ENCODE assay signal across 12 cellular contexts in the genomic region with DNA sequence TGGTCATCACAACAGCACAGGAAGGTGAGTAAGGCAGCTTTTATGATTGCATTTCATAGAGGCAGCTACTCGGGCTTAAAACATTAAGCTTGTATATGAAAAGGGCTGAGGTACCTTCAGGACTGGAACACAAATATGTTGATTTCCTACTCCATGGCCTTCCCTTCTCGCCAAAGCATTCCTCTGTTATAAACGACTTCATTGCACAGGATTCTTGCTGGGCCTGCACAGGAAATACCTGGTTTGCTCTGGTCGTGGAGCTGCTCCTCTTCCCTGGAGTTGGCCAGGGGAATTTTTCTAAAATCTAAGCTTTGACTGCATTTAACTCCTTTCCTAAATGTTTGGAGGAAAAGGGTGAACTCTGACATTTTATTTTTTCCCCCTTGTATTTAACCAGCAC.
"Had no signal": no experiment of that assay in that cellular context is flagged by ENCODE, and none has a peak within 500 bp of the region (broad histone marks: within the 10 kb centered on the region; RNA-seq: fewer than 3 reads in every experiment).

No MANE protein-coding gene starts in this region.

- H3K4me3 ChIP-seq: right atrium auricular region, skin epidermis, transverse colon had no signal

- DNase-seq: activated CD4-positive, alpha-beta T cell treated with anti-CD3 and anti-CD28 coated beads, Interleukin-2, amount 50 U/mL, for 1 hour; activated CD8-positive, alpha-beta memory T cell treated with anti-CD3 and anti-CD28 coated beads for 24 hours; activated naive CD8-positive, alpha-beta T cell treated with anti-CD3 and anti-CD28 coated beads for 36 hours; amygdala; stimulated activated CD4-positive, alpha-beta T cell treated with anti-CD3 and anti-CD28 coated beads, Interleukin-4, amount 100 ng/mL, for 24 hours; stimulated activated naive CD4-positive, alpha-beta T cell; substantia nigra; transverse colon had no signal

- H3K9me3 ChIP-seq: right atrium auricular region, transverse colon had no signal

- H3K36me3 ChIP-seq: right atrium auricular region, transverse colon had no signal

- H3K27me3 ChIP-seq: right atrium auricular region, transverse colon had no signal

- ATAC-seq: left lobe of liver; natural killer cell treated with Interleukin-12 subunit alpha and Interleukin-12 subunit beta and Interleukin-15 and Interleukin-18, amount 100 ng/mL, for 72 hours had no signal

- H3K27ac ChIP-seq: right atrium auricular region, skin epidermis had no signal
